In the genomic region with DNA sequence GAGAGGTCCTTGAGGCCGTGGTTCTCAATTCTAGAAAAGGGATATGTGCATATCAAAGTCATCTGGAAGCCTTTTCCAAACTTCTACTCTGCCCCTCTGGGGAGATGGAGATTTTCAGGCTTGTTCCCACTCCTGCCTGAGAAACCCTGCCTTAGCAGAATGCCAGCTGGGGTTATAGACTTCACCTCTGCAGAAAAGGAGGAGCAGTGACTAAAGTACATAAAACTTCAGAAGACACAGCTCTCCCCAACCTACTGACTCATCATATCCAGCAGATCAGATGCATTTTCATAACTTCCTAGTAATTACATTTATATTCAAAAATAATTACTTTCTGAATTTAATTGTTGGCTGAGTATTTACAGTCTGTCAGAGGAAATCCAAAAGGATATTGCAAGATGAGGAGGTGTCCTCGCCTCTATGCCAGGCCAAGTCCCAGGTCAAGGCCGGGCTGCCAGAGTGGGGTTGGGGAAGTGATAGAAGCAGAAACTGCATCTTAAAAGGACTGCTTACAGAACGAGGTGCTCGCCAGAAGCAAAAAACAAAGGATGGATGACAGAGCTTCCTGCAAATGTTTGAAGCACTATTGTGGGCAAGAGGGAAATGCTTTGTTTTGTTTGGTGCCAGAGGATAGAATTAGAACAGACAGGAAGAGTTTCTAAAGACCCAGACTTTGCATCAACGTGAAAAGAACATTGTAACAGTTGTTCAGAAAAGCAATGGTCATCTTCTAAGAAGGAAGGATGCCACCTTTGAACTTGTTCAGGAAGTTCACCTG, we compare ENCODE assay signal across 14 cellular contexts.
DNase-seq lines count a peak whose midpoint lies in the region; ATAC-seq, FAIRE-seq and TF ChIP-seq lines count a peak whose summit lies in the region.
"Had no signal": no experiment of that assay in that cellular context is flagged by ENCODE, and none has a peak within 500 bp of the region (broad histone marks: within the 10 kb centered on the region; RNA-seq: fewer than 3 reads in every experiment).

No MANE protein-coding gene starts in this region.

- no peaks in the 10 kb centered on the region for H3K27me3 ChIP-seq in astrocyte (ENCODE audit: insufficient read depth, low read length)
- H3K27me3 ChIP-seq in left lung, result no peaks in the 10 kb centered on the region
- H3K27me3 ChIP-seq in transverse colon, result no peaks in the 10 kb centered on the region
- H3K27me3 ChIP-seq: suprapubic skin had no signal

- CTCF ChIA-PET in AG04449 (lab: Yijun Ruan, JAX), result interaction anchor here (1.2 kb wide), 1 partner anchor 10 kb away, joined by 3 read pairs; no protein-coding TSS in a partner anchor

- ATAC-seq in left lung, result peak; percentile 25
- no peak for ATAC-seq in activated T-helper 17 cell treated with anti-CD3 and anti-CD28 coated beads, Interleukin-2, amount 50 U/mL, for 72 hours (replicated peaks)
- ATAC-seq: activated T-cell treated with anti-CD3 and anti-CD28 coated beads, Interleukin-2, amount 50 U/mL, for 72 hours had no signal

- TF ChIP-seq POLR2A in erythroblast (IDR thresholded peaks at IDR 0.05; ENCODE audit: low read length), result no peak
- no peak for TF ChIP-seq POLR2A in transverse colon (IDR thresholded peaks at IDR 0.05)

- H3K27ac Mint-ChIP-seq in astrocyte (ENCODE audit: unreplicated experiment), result peak overlapping the region; percentile 48
- H3K27ac Mint-ChIP-seq in activated T-helper 17 cell treated with anti-CD3 and anti-CD28 coated beads, Interleukin-2, amount 50 U/mL, for 72 hours, result no peak overlapping the region
- H3K27ac Mint-ChIP-seq: activated T-cell treated with anti-CD3 and anti-CD28 coated beads, Interleukin-2, amount 50 U/mL, for 72 hours; memory B cell had no signal

- H3K4me1 ChIP-seq in astrocyte (ENCODE audit: insufficient read depth, low read length) (peaks cover 30% of the 10 kb centered on the region), left lung (peaks cover 4 to 19% of the 10 kb centered on the region in 2 donors), transverse colon (peaks cover 0 to 6% (median 2%) of the 10 kb centered on the region in 4 donors)
- H3K4me1 ChIP-seq: esophagus muscularis mucosa had no signal

- H3K4me3 Mint-ChIP-seq in astrocyte (ENCODE audit: unreplicated experiment), result no peak overlapping the region
- no peak overlapping the region for H3K4me3 Mint-ChIP-seq in activated T-helper 17 cell treated with anti-CD3 and anti-CD28 coated beads, Interleukin-2, amount 50 U/mL, for 72 hours
- H3K4me3 Mint-ChIP-seq: activated T-cell treated with anti-CD3 and anti-CD28 coated beads, Interleukin-2, amount 50 U/mL, for 72 hours; memory B cell had no signal

- no peaks in the 10 kb centered on the region for H3K9me3 Mint-ChIP-seq in astrocyte (ENCODE audit: unreplicated experiment)
- H3K9me3 Mint-ChIP-seq in activated T-helper 17 cell treated with anti-CD3 and anti-CD28 coated beads, Interleukin-2, amount 50 U/mL, for 72 hours, result no peaks in the 10 kb centered on the region
- H3K9me3 Mint-ChIP-seq: activated T-cell treated with anti-CD3 and anti-CD28 coated beads, Interleukin-2, amount 50 U/mL, for 72 hours; IgD-negative memory B cell; memory B cell had no signal

- TF ChIP-seq EP300 in transverse colon (IDR thresholded peaks at IDR 0.05; ENCODE audit: low read depth), result no peak

- peaks cover 13% of the 10 kb centered on the region for H3K27me3 Mint-ChIP-seq in astrocyte (ENCODE audit: low read depth, unreplicated experiment)
- H3K27me3 Mint-ChIP-seq in activated T-helper 17 cell treated with anti-CD3 and anti-CD28 coated beads, Interleukin-2, amount 50 U/mL, for 72 hours, result peaks cover 5% of the 10 kb centered on the region

- peaks cover 23% of the 10 kb centered on the region for H3K4me1 Mint-ChIP-seq in astrocyte (ENCODE audit: low read depth, unreplicated experiment)
- H3K4me1 Mint-ChIP-seq in activated T-helper 17 cell treated with anti-CD3 and anti-CD28 coated beads, Interleukin-2, amount 50 U/mL, for 72 hours, result no peaks in the 10 kb centered on the region
- H3K4me1 Mint-ChIP-seq: IgD-negative memory B cell, memory B cell had no signal

- no peaks in the 10 kb centered on the region for H3K9me3 ChIP-seq in astrocyte (ENCODE audit: insufficient read depth, low read depth, low read length)
- H3K9me3 ChIP-seq in left lung, result no peaks in the 10 kb centered on the region
- no peaks in the 10 kb centered on the region for H3K9me3 ChIP-seq in transverse colon
- H3K9me3 ChIP-seq: esophagus muscularis mucosa, suprapubic skin had no signal

- no peaks in the 10 kb centered on the region for H4K20me1 ChIP-seq in astrocyte (ENCODE audit: insufficient read depth, low read length)

- H3K36me3 ChIP-seq in astrocyte (ENCODE audit: insufficient read depth, low read length), result no peaks in the 10 kb centered on the region
- no peaks in the 10 kb centered on the region for H3K36me3 ChIP-seq in left lung
- no peaks in the 10 kb centered on the region for H3K36me3 ChIP-seq in transverse colon
- H3K36me3 ChIP-seq: esophagus muscularis mucosa, suprapubic skin had no signal

- no peak for FAIRE-seq in astrocyte (lab: Jason Lieb, UNC)

- H3K79me2 ChIP-seq in astrocyte (ENCODE audit: insufficient read depth, low read length), result no peaks in the 10 kb centered on the region

- intact Hi-C loops in left lung (cut with DNase I), result no loop called here
- intact Hi-C loops in transverse colon (cut with DNase I; ENCODE audit: low total_unique reads), result no loop called here

- H3K4me2 ChIP-seq in astrocyte (ENCODE audit: low read length), result peak overlapping the region; percentile 62

- no peaks in the 10 kb centered on the region for H3K36me3 Mint-ChIP-seq in astrocyte (ENCODE audit: low read depth, unreplicated experiment)
- no peaks in the 10 kb centered on the region for H3K36me3 Mint-ChIP-seq in activated T-helper 17 cell treated with anti-CD3 and anti-CD28 coated beads, Interleukin-2, amount 50 U/mL, for 72 hours (ENCODE audit: low read depth)
- H3K36me3 Mint-ChIP-seq: IgD-negative memory B cell, memory B cell had no signal

- peak; percentile 29 for DNase-seq in AG04449 (ENCODE audit: low read depth, low spot score)
- DNase-seq in GM04504 (ENCODE audit: low read depth), result peak; percentile 82
- peak; percentile 55 for DNase-seq in astrocyte (ENCODE audit: low read depth)
- DNase-seq in left lung, result peak in 1 of 2 donors; percentile 76
- DNase-seq in erythroblast (lab: John Stamatoyannopoulos, UW), result no peak
- DNase-seq in transverse colon, result no peak
- no peak for DNase-seq in NCI-H1694 (lab: John Stamatoyannopoulos, UW)
- DNase-seq: activated T-cell treated with anti-CD3 and anti-CD28 coated beads, Interleukin-2, amount 50 U/mL, for 72 hours; NCI-H524 treated with DMSO at 0.1 percent for 48 hours had no signal

- H3K9ac ChIP-seq in astrocyte (ENCODE audit: low read length), result peak overlapping the region; percentile 22

- no peak overlapping the region for H3K4me3 ChIP-seq in AG04449 (ENCODE audit: low read depth, low read length)
- peak overlapping the region; percentile 26 for H3K4me3 ChIP-seq in astrocyte (ENCODE audit: insufficient read depth, low read depth, low read length)
- no peak overlapping the region for H3K4me3 ChIP-seq in left lung
- no peak overlapping the region for H3K4me3 ChIP-seq in transverse colon
- H3K4me3 ChIP-seq: esophagus muscularis mucosa, suprapubic skin had no signal

- WGBS in transverse colon (ENCODE audit: low coverage in 1 of 2), 2 donors, result 66 to 76% methylated on average over 2 to 6 of the region's 6 CpGs

- peak overlapping the region; percentile 60 for H3K27ac ChIP-seq in astrocyte (ENCODE audit: low read depth, low read length)
- H3K27ac ChIP-seq in left lung, result peak overlapping the region in 1 of 2 donors; percentile 30
- H3K27ac ChIP-seq in transverse colon, result peak overlapping the region in 1 of 4 donors; percentile 17
- H3K27ac ChIP-seq: esophagus muscularis mucosa, suprapubic skin had no signal

- in situ Hi-C loops in transverse colon (cut with MboI; ENCODE audit: low pct_ligation_motif_present in 1 of 4, low pct_unique_long_range_greater_than_20kb in 1 of 4, low sequenced_read_pairs in 3 of 4), result no loop called here

- POLR2A ChIA-PET in AG04449 (lab: Yijun Ruan, JAX), result interaction anchor here (0.8 to 1.3 kb wide), 2 partner anchors 8 to 37 kb away, joined by 3 to 4 read pairs; no protein-coding TSS in a partner anchor

- TF ChIP-seq CTCF in AG04449 (IDR thresholded peaks at IDR 0.05; ENCODE audit: insufficient read depth, low read length, missing control alignments) (no peak), astrocyte (IDR thresholded peaks at IDR 0.05; ENCODE audit: insufficient read depth, low read depth, low read length) (no peak), left lung (IDR thresholded peaks at IDR 0.05) (no peak), transverse colon (IDR thresholded peaks at IDR 0.05) (no peak)

- H2AFZ ChIP-seq in astrocyte (ENCODE audit: low read depth, low read length), result no peak overlapping the region

Comparison
In these comparisons a context has a peak if more than half of its experiments do, and no peak if none do; other contexts are left out.
1. DNase-seq: peak in AG04449 (single experiment), GM04504 (single experiment) and astrocyte (single experiment); none in erythroblast (0 of 2), transverse colon (single experiment) and NCI-H1694 (single experiment).